Comparison of ENCODE assay signal across 18 cellular contexts in the genomic region with DNA sequence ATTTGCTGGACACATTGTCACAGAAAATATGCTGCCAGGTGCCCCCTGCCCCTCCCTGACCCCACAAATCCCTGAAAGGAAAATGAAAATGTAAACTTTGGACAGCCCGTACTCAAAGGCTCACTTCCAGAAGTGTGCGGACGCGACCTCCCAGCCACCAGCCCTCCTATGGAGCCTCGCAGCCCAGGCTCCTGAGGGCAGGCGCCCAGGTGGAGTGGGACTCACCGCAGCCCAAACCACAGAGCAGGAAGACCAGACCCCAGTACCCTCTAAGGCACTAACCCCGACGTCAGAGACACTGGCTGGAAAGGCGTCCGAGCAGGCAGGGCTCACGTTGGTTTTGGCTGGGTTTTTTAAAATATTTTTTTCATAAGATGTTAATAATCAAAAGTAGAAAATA. TPM values are rescaled to one million over a fixed set of nuclear protein-coding genes. Genes with fewer than 3 reads are reported as not detected.
DNase-seq lines count a peak whose midpoint lies in the region; ATAC-seq and TF ChIP-seq lines count a peak whose summit lies in the region.
"Had no signal": no experiment of that assay in that cellular context is flagged by ENCODE, and none has a peak within 500 bp of the region (broad histone marks: within the 10 kb centered on the region; RNA-seq: fewer than 3 reads in every experiment).

No MANE protein-coding gene starts in this region.

- no peak for ATAC-seq in Right ventricle myocardium superior (ENCODE audit: poor library complexity)
- ATAC-seq in left ventricle myocardium superior = no peak
- ATAC-seq in central memory CD8-positive, alpha-beta T cell (replicated peaks; ENCODE audit: extremely low read depth, poor library complexity, severe bottlenecking) = no peak
- ATAC-seq in GM21737 (IDR thresholded peaks at IDR 0.05; ENCODE audit: unreplicated experiment) = no peak
- no peak for ATAC-seq in T-cell (replicated peaks in 1 of 4)
- ATAC-seq: Right ventricle myocardium inferior had no signal

- no peak overlapping the region for H3K4me3 Mint-ChIP-seq in central memory CD8-positive, alpha-beta T cell
- H3K4me3 Mint-ChIP-seq in T-cell = no peak overlapping the region
- H3K4me3 Mint-ChIP-seq: CD8-positive, alpha-beta memory T cell had no signal

- POLR2A ChIA-PET in T-cell (lab: Charles Lee) = no interaction called here

- H3K9me3 Mint-ChIP-seq in central memory CD8-positive, alpha-beta T cell = no peaks in the 10 kb centered on the region
- no peaks in the 10 kb centered on the region for H3K9me3 Mint-ChIP-seq in T-cell
- H3K9me3 Mint-ChIP-seq: CD8-positive, alpha-beta memory T cell had no signal

- H3K27me3 Mint-ChIP-seq in central memory CD8-positive, alpha-beta T cell = no peaks in the 10 kb centered on the region
- no peaks in the 10 kb centered on the region for H3K27me3 Mint-ChIP-seq in T-cell
- H3K27me3 Mint-ChIP-seq: CD8-positive, alpha-beta memory T cell had no signal

- H3K4me1 Mint-ChIP-seq in central memory CD8-positive, alpha-beta T cell = no peaks in the 10 kb centered on the region
- no peaks in the 10 kb centered on the region for H3K4me1 Mint-ChIP-seq in T-cell

- in situ Hi-C loops in GM13977 (cut with MboI; ENCODE audit: low pct_unique_long_range_greater_than_20kb, low sequenced_read_pairs, unreplicated experiment) = no loop called here

- H3K27ac Mint-ChIP-seq in central memory CD8-positive, alpha-beta T cell (ENCODE audit: low read depth) = peak overlapping the region; percentile 16
- H3K27ac Mint-ChIP-seq in T-cell = no peak overlapping the region
- H3K27ac Mint-ChIP-seq: CD8-positive, alpha-beta memory T cell had no signal

- CTCF ChIA-PET in T-cell (lab: Charles Lee) = no interaction called here

- peak; percentile 6 for DNase-seq in Right ventricle myocardium superior
- no peak for DNase-seq in left ventricle myocardium superior
- peak; percentile 5 for DNase-seq in GM13977 (ENCODE audit: low spot score)
- DNase-seq in central memory CD8-positive, alpha-beta T cell (ENCODE audit: low spot score in 2 of 2) = peak in 1 of 2 donors; percentile 3
- DNase-seq in posterior vena cava (ENCODE audit: low spot score) = peak; percentile 60
- DNase-seq in occipital lobe (lab: John Stamatoyannopoulos, UW) = no peak
- DNase-seq in T-cell = no peak
- DNase-seq: CD8-positive, alpha-beta memory T cell; DMS79; Kasumi-1; MG63; NCI-H1048; NCI-H1436 treated with DMSO at 0.1 percent for 48 hours; NCI-H2029; NCI-H2171; NCI-H526 had no signal

- H3K36me3 Mint-ChIP-seq in central memory CD8-positive, alpha-beta T cell (ENCODE audit: insufficient read depth) = peaks cover 24% of the 10 kb centered on the region
- peaks cover 9% of the 10 kb centered on the region for H3K36me3 Mint-ChIP-seq in T-cell

- no peak for TF ChIP-seq CTCF in GM13977 (IDR thresholded peaks at IDR 0.05; ENCODE audit: extremely low read depth, insufficient read depth, missing control alignments)

- intact Hi-C loops in Right ventricle myocardium superior (cut with DNase I) (no loop called here), left ventricle myocardium superior (cut with micrococcal nuclease) (no loop called here), posterior vena cava (cut with DNase I) (no loop called here)

RNA-seq across cellular contexts. Expression of a gene that starts 57.3 kb away (rescaled TPM):
- 6.6 TPM for total RNA-seq in Right ventricle myocardium superior
- total RNA-seq in left ventricle myocardium superior = 7.7 TPM
- 10 to 100 TPM; 31.1 to 31.8 TPM for total RNA-seq in posterior vena cava
- total RNA-seq in occipital lobe = 68.3 TPM
- total RNA-seq in T-cell = 10 to 100 TPM; 36.5 to 46.1 (median 41.9) TPM

Comparison
In these comparisons a context has a peak if more than half of its experiments do, and no peak if none do; other contexts are left out.
1. DNase-seq: peak in Right ventricle myocardium superior (single experiment), GM13977 (single experiment) and posterior vena cava (single experiment); none in left ventricle myocardium superior (single experiment), occipital lobe (single experiment) and T-cell (0 of 34).